9 cellular contexts compared by ENCODE assay signal in genomic region chr1:42955311-42956063, GRCh38. TPM values are rescaled to one million over a fixed set of nuclear protein-coding genes. Genes with fewer than 3 reads are reported as not detected.
A peak's percentile ranks its signal among the peaks of the same experiment; 100 is the strongest.
DNase-seq lines count a peak whose midpoint lies in the region; ATAC-seq lines count a peak whose summit lies in the region.
"Had no signal": no experiment of that assay in that cellular context is flagged by ENCODE, and none has a peak within 500 bp of the region (broad histone marks: within the 10 kb centered on the region; RNA-seq: fewer than 3 reads in every experiment).

No MANE protein-coding gene starts in this region.

- no peaks in the 10 kb centered on the region for H3K9me3 ChIP-seq in esophagus (ENCODE audit: control insufficient read depth in 2 of 2, insufficient read depth in 1 of 2, low read depth in 1 of 2, low read length in 1 of 2)

- H3K27ac ChIP-seq in esophagus (ENCODE audit: low read depth in 2 of 2, low read length in 1 of 2): peak overlapping the region; percentile 28 to 55

- H3K4me1 Mint-ChIP-seq in activated CD4-positive, alpha-beta T cell treated with anti-CD3 and anti-CD28 coated beads, Interleukin-2, amount 10 ng/mL, durations not matched to agents 24 days and 14 days: peaks cover 66% of the 10 kb centered on the region
- peaks cover 56 to 79% of the 10 kb centered on the region in 2 donors for H3K4me1 Mint-ChIP-seq in stimulated activated naive B cell treated with anti-CD40 and anti-IgM and Interleukin-4, amounts not matched to agents 10 μg/mL and 1 μg/mL and 100 μg/mL, for 72 hours

- H3K4me3 Mint-ChIP-seq in activated CD4-positive, alpha-beta T cell treated with anti-CD3 and anti-CD28 coated beads, Interleukin-2, amount 10 ng/mL, durations not matched to agents 24 days and 14 days: peak overlapping the region; percentile 76
- H3K4me3 Mint-ChIP-seq in stimulated activated naive B cell treated with anti-CD40 and anti-IgM and Interleukin-4, amounts not matched to agents 10 μg/mL and 1 μg/mL and 100 μg/mL, for 72 hours: peak overlapping the region; percentile 76

- H3K27ac Mint-ChIP-seq in activated CD4-positive, alpha-beta T cell treated with anti-CD3 and anti-CD28 coated beads, Interleukin-2, amount 10 ng/mL, durations not matched to agents 24 days and 14 days: peak overlapping the region; percentile 74
- peak overlapping the region; percentile 93 for H3K27ac Mint-ChIP-seq in stimulated activated naive B cell treated with anti-CD40 and anti-IgM and Interleukin-4, amounts not matched to agents 10 μg/mL and 1 μg/mL and 100 μg/mL, for 72 hours

- peaks cover 0 to 18% of the 10 kb centered on the region in 2 donors for H3K36me3 ChIP-seq in esophagus (ENCODE audit: control insufficient read depth in 2 of 2, insufficient read depth in 2 of 2, low read length in 1 of 2)

- no peak for ATAC-seq in stimulated activated naive B cell treated with anti-CD40 and anti-IgM and Interleukin-4, amounts not matched to agents 10 μg/mL and 1 μg/mL and 100 μg/mL, for 72 hours (replicated peaks)
- ATAC-seq in GM18511 (IDR thresholded peaks at IDR 0.05; ENCODE audit: unreplicated experiment): no peak

- H3K27me3 ChIP-seq in esophagus (ENCODE audit: control insufficient read depth in 1 of 2, insufficient read depth in 2 of 2, low read length in 2 of 2): no peaks in the 10 kb centered on the region

- peaks cover 7 to 24% of the 10 kb centered on the region in 2 donors for H3K4me1 ChIP-seq in esophagus (ENCODE audit: control insufficient read depth in 2 of 2, insufficient read depth in 2 of 2, low read length in 1 of 2)

- peaks cover 2% of the 10 kb centered on the region for H3K27me3 Mint-ChIP-seq in activated CD4-positive, alpha-beta T cell treated with anti-CD3 and anti-CD28 coated beads, Interleukin-2, amount 10 ng/mL, durations not matched to agents 24 days and 14 days
- no peaks in the 10 kb centered on the region for H3K27me3 Mint-ChIP-seq in stimulated activated naive B cell treated with anti-CD40 and anti-IgM and Interleukin-4, amounts not matched to agents 10 μg/mL and 1 μg/mL and 100 μg/mL, for 72 hours

- peaks cover 56% of the 10 kb centered on the region for H3K36me3 Mint-ChIP-seq in activated CD4-positive, alpha-beta T cell treated with anti-CD3 and anti-CD28 coated beads, Interleukin-2, amount 10 ng/mL, durations not matched to agents 24 days and 14 days (ENCODE audit: low read depth)
- peaks cover 21 to 49% of the 10 kb centered on the region in 2 donors for H3K36me3 Mint-ChIP-seq in stimulated activated naive B cell treated with anti-CD40 and anti-IgM and Interleukin-4, amounts not matched to agents 10 μg/mL and 1 μg/mL and 100 μg/mL, for 72 hours

- intact Hi-C loops in activated CD4-positive, alpha-beta T cell treated with anti-CD3 and anti-CD28 coated beads, Interleukin-2, amount 10 ng/mL, durations not matched to agents 24 days and 14 days (cut with micrococcal nuclease): loop anchor here (5.0 kb wide), 1 partner anchor 273 kb away; the partner anchor contains the start of gene YBX1

- 54 to 64% methylated on average over 16 of the region's 16 CpGs for WGBS in esophagus, 2 donors

- peak overlapping the region; percentile 28 to 80 for H3K4me3 ChIP-seq in esophagus (ENCODE audit: low read depth in 1 of 2, low read length in 2 of 2)

- DNase-seq in activated CD4-positive, alpha-beta T cell treated with anti-CD3 and anti-CD28 coated beads, Interleukin-2, amount 10 ng/mL, durations not matched to agents 24 days and 14 days: peak; percentile 58
- no peak for DNase-seq in activated CD4-positive, alpha-beta T cell treated with anti-CD3 and anti-CD28 coated beads, Interleukin-2, amount 50 U/mL, for 1 hour
- peak; percentile 57 for DNase-seq in SKM-1 treated with dmso at 0.1 percent for 144 hours (lab: John Stamatoyannopoulos, UW; ENCODE audit: unreplicated experiment)
- no peak for DNase-seq in stimulated activated naive B cell treated with anti-CD40 and anti-IgM and Interleukin-4, amounts not matched to agents 10 μg/mL and 1 μg/mL and 100 μg/mL, for 72 hours
- DNase-seq in germinal center (ENCODE audit: low spot score): no peak
- DNase-seq in NCI-H446 treated with DMSO at 0.1 percent for 48 hours (lab: John Stamatoyannopoulos, UW): no peak
- DNase-seq: NCI-H1417 had no signal

- no peaks in the 10 kb centered on the region for H3K9me3 Mint-ChIP-seq in activated CD4-positive, alpha-beta T cell treated with anti-CD3 and anti-CD28 coated beads, Interleukin-2, amount 10 ng/mL, durations not matched to agents 24 days and 14 days
- H3K9me3 Mint-ChIP-seq in stimulated activated naive B cell treated with anti-CD40 and anti-IgM and Interleukin-4, amounts not matched to agents 10 μg/mL and 1 μg/mL and 100 μg/mL, for 72 hours: peaks cover 0 to 2% of the 10 kb centered on the region in 2 donors

RNA-seq across cellular contexts. Expression of gene SLC2A1, which starts 3.2 kb away (rescaled TPM):
- 135 and 144 TPM in 2 replicates for total RNA-seq in activated CD4-positive, alpha-beta T cell treated with anti-CD3 and anti-CD28 coated beads, Interleukin-2, amount 10 ng/mL, durations not matched to agents 24 days and 14 days
- polyA plus RNA-seq in esophagus: 100 to 1,000 TPM in 1 of 2 donors, 10 to 100 TPM in 1; 70.3 to 115 TPM

Comparison
In these comparisons a context has a peak if more than half of its experiments do, and no peak if none do; other contexts are left out.
1. DNase-seq: peak in activated CD4-positive, alpha-beta T cell treated with anti-CD3 and anti-CD28 coated beads, Interleukin-2, amount 10 ng/mL, durations not matched to agents 24 days and 14 days (single experiment) and SKM-1 treated with dmso at 0.1 percent for 144 hours (single experiment); none in activated CD4-positive, alpha-beta T cell treated with anti-CD3 and anti-CD28 coated beads, Interleukin-2, amount 50 U/mL, for 1 hour (single experiment), stimulated activated naive B cell treated with anti-CD40 and anti-IgM and Interleukin-4, amounts not matched to agents 10 μg/mL and 1 μg/mL and 100 μg/mL, for 72 hours (single experiment), germinal center (single experiment) and NCI-H446 treated with DMSO at 0.1 percent for 48 hours (single experiment).